ENCODE assay signal across 8 cellular contexts in the genomic region with DNA sequence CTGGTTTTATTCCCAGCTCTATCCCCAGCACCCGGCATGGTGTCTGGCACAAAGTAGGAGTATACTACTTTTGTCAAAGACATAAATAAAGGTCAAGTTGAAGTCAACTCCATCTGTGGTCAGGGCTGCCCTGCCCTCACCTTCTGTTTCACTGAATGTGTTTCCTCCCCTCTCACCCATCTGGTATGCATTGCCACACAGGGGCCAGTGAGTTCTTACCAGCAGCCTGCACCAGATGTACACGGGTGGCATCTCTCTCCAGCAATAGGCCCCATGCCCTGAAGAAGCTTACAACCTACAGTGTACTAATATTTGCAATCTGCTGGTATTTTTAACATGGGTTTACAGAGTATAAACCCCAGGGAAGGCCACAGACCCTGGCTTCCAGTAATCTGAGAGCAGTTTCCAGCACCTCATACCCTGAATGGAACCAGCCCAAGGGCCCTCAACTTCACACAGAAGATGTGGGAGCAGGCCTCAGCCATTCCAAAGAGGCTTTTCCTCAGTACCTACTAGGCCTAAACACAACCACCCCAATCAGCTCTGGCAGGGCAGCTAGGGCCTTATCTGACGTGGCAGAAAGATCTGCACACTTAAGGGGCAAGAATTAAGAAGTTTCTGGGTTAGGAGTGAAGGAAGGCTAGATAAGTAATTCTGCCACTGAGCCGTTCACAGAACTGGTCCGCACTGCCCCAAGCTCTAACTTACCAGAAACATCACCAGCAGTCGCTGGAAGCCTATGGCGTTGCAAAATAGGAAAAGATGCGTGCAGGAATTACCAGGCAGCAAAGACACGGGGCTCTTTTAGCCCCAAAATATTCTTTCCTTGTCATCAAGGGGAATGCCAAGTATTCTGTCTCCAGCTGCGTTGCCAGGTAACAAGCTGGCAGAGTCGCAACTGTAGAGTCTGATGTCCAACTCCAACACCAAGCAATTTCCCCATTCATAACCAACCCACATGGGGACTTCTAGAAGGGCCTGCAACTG. TPM values are rescaled to one million over a fixed set of nuclear protein-coding genes. Genes with fewer than 3 reads are reported as not detected.
DNase-seq lines count a peak whose midpoint lies in the region; ATAC-seq and TF ChIP-seq lines count a peak whose summit lies in the region.

No MANE protein-coding gene starts in this region.

- TF ChIP-seq POLR2A in GM19099 (IDR thresholded peaks at IDR 0.05; ENCODE audit: extremely low read depth, insufficient read length, low read depth), result peak; percentile 30

- WGBS in psoas muscle, 3 donors, result 28 to 35% (median 30%) methylated on average over 11 of the region's 11 CpGs

- H3K27ac ChIP-seq in VCaP (peak overlapping the region; percentile 98), psoas muscle (peak overlapping the region; percentile 100)

- H3K4me3 ChIP-seq in AG10803 (ENCODE audit: low read length), result peak overlapping the region; percentile 76
- peak overlapping the region; percentile 95 for H3K4me3 ChIP-seq in psoas muscle

- no peak for TF ChIP-seq CTCF in AG10803 (conservative IDR thresholded peaks at IDR 0.05; ENCODE audit: low read length)
- TF ChIP-seq CTCF in VCaP (conservative IDR thresholded peaks at IDR 0.05), result no peak
- TF ChIP-seq CTCF in psoas muscle (IDR thresholded peaks at IDR 0.05), result no peak

- H3K9me3 ChIP-seq in psoas muscle, result no peaks in the 10 kb centered on the region

- DNase-seq in AG10803 (ENCODE audit: low read depth) (peak; percentile 97), globus pallidus (ENCODE audit: low spot score) (peak; percentile 75), psoas muscle (peak; percentile 54 to 73), NCI-H510A (lab: John Stamatoyannopoulos, UW) (no peak), ecto neural progenitor cell (ENCODE audit: low spot score) (no peak), activated gamma-delta T cell treated with Interleukin-2 at 50 U/mL for 16 hours (no peak)

- intact Hi-C loops in psoas muscle (cut with DNase I), result loop anchor here (10.0 kb wide), 1 partner anchor 355 kb away; no protein-coding TSS in a partner anchor

- H3K4me1 ChIP-seq in psoas muscle, result peaks cover 78% of the 10 kb centered on the region

- ATAC-seq in psoas muscle, result peak; percentile 13 to 55 (median 26)

- no peaks in the 10 kb centered on the region for H3K27me3 ChIP-seq in psoas muscle (ENCODE audit: insufficient read depth in 3 of 3, low read length in 2 of 3)

- no peaks in the 10 kb centered on the region for H3K36me3 ChIP-seq in psoas muscle (ENCODE audit: insufficient read depth in 1 of 2, low read depth in 1 of 2)

RNA-seq across cellular contexts. Expression of a gene that starts 2.1 kb away (rescaled TPM):
- total RNA-seq in psoas muscle, result 100 to 1,000 TPM; 513 to 926 (median 752) TPM
- polyA plus RNA-seq in psoas muscle, result 100 to 1,000 TPM; 365 to 759 (median 405) TPM

Comparison
In these comparisons a context has a peak if more than half of its experiments do, and no peak if none do; other contexts are left out.
1. DNase-seq: peak in AG10803 (single experiment), globus pallidus (single experiment) and psoas muscle (2 of 2); none in NCI-H510A (single experiment), ecto neural progenitor cell (single experiment) and activated gamma-delta T cell treated with Interleukin-2 at 50 U/mL for 16 hours (single experiment).